ENCODE assay signal across 25 cellular contexts in genomic region chr4:134408897-134409296, GRCh38.
"Had no signal": no experiment of that assay in that cellular context is flagged by ENCODE, and none has a peak within 500 bp of the region (broad histone marks: within the 10 kb centered on the region; RNA-seq: fewer than 3 reads in every experiment).

No MANE protein-coding gene starts in this region.

- H3K27ac ChIP-seq: coronary artery, dorsolateral prefrontal cortex, WERI-Rb-1 had no signal

- FAIRE-seq: bronchial epithelial cell, frontal cortex had no signal

- DNase-seq: activated B cell treated with CpG ODN at 0.5 μM for 24 hours; activated CD4-positive, alpha-beta T cell treated with anti-CD3 and anti-CD28 coated beads for 48 hours; activated CD4-positive, alpha-beta T cell treated with anti-CD3 and anti-CD28 coated beads, Interleukin-2, amount 50 U/mL, for 1 hour; activated CD4-positive, alpha-beta T cell treated with anti-CD3 and anti-CD28 coated beads, Interleukin-2, amount 50 U/mL, for 48 hours; activated CD8-positive, alpha-beta memory T cell treated with anti-CD3 and anti-CD28 coated beads for 24 hours; activated CD8-positive, alpha-beta T cell treated with anti-CD3 and anti-CD28 coated beads for 36 hours; activated effector memory CD4-positive, alpha-beta T cell treated with Interleukin-2 at 50 U/mL for 16 hours; activated gamma-delta T cell treated with Interleukin-2 at 50 U/mL for 16 hours; activated naive CD4-positive, alpha-beta T cell treated with anti-CD3 and anti-CD28 coated beads, Interleukin-2, amount 50 U/mL, for 16 hours; activated naive CD4-positive, alpha-beta T cell treated with Interleukin-2 at 50 U/mL for 16 hours; activated T-cell treated with anti-CD3 and anti-CD28 coated beads, Interleukin-2, amount 50 U/mL, for 4 hours; amygdala; aorta; dorsolateral prefrontal cortex; effector memory CD4-positive, alpha-beta T cell; endodermal cell; foreskin fibroblast; head of caudate nucleus; T-helper 1 cell; T-helper 17 cell; T1000; WERI-Rb-1 had no signal

- H3K36me3 ChIP-seq: WERI-Rb-1 had no signal

- H3K4me3 ChIP-seq: coronary artery, dorsolateral prefrontal cortex had no signal

- H3K27me3 ChIP-seq: dorsolateral prefrontal cortex had no signal
